8 cellular contexts compared by ENCODE assay signal in genomic region chr19:58475714-58476497, GRCh38. TPM values are rescaled to one million over a fixed set of nuclear protein-coding genes. Genes with fewer than 3 reads are reported as not detected.
A peak's percentile ranks its signal among the peaks of the same experiment; 100 is the strongest.
DNase-seq lines count a peak whose midpoint lies in the region; ATAC-seq and TF ChIP-seq lines count a peak whose summit lies in the region.

ZNF446 (plus strand) TSS chr19:58476352; CDS start chr19:58477219, 867 bp downstream.

- H3K36me3 Mint-ChIP-seq in CD14-positive monocyte: peaks cover 24 to 27% of the 10 kb centered on the region in 2 donors
- H3K36me3 Mint-ChIP-seq in dendritic cell treated with granulocyte-macrophage colony-stimulating factor and Interleukin-4, amounts not matched to agents 40 ng/mL and 50 ng/mL, for 4 days (ENCODE audit: low read depth): peaks cover 72% of the 10 kb centered on the region

- H3K27me3 Mint-ChIP-seq in CD14-positive monocyte (ENCODE audit: low read depth in 3 of 3): peaks cover 2 to 6% (median 2%) of the 10 kb centered on the region in 3 donors
- H3K27me3 Mint-ChIP-seq in dendritic cell treated with granulocyte-macrophage colony-stimulating factor and Interleukin-4, amounts not matched to agents 40 ng/mL and 50 ng/mL, for 4 days: no peaks in the 10 kb centered on the region

- ATAC-seq in GM19395 (IDR thresholded peaks at IDR 0.05; ENCODE audit: unreplicated experiment) (peak; percentile 89), HG03558 (IDR thresholded peaks at IDR 0.05; ENCODE audit: extremely low read depth, unreplicated experiment) (peak; percentile 56), left lobe of liver (peak; percentile 83)

- DNase-seq in CD14-positive monocyte (ENCODE audit: low spot score) (peak; percentile 94), NCI-H748 (lab: John Stamatoyannopoulos, UW; ENCODE audit: unreplicated experiment) (peak; percentile 99), left lobe of liver (ENCODE audit: low spot score) (peak; percentile 97)
- DNase-seq in activated CD4-positive, alpha-beta T cell treated with anti-CD3 and anti-CD28 coated beads, Interleukin-2, amount 50 U/mL, for 24 hours (ENCODE audit: low read depth in 1 of 2, low spot score in 1 of 2): peak; percentile 87 to 94
- DNase-seq in stimulated activated CD4-positive, alpha-beta T cell treated with anti-CD3 and anti-CD28 coated beads, Interleukin-2, amount 100 ng/mL, for 24 hours: peak; percentile 94

- H3K4me3 Mint-ChIP-seq in CD14-positive monocyte: peak within 1 kb of the TSS; percentile 86 to 95
- H3K4me3 Mint-ChIP-seq in dendritic cell treated with granulocyte-macrophage colony-stimulating factor and Interleukin-4, amounts not matched to agents 40 ng/mL and 50 ng/mL, for 4 days: peak within 1 kb of the TSS; percentile 92

- intact Hi-C loops in CD14-positive monocyte (cut with micrococcal nuclease): no loop called here
- intact Hi-C loops in dendritic cell treated with granulocyte-macrophage colony-stimulating factor and Interleukin-4, amounts not matched to agents 40 ng/mL and 50 ng/mL, for 4 days (cut with micrococcal nuclease): loop anchor here (1.0 to 5.0 kb wide), 2 partner anchors 9 to 149 kb away; partner anchors contain the start of genes ZNF324 and ZSCAN22

- no peaks in the 10 kb centered on the region for H3K9me3 Mint-ChIP-seq in CD14-positive monocyte
- H3K9me3 Mint-ChIP-seq in dendritic cell treated with granulocyte-macrophage colony-stimulating factor and Interleukin-4, amounts not matched to agents 40 ng/mL and 50 ng/mL, for 4 days: no peaks in the 10 kb centered on the region

- TF ChIP-seq CTCF in CD14-positive monocyte (IDR thresholded peaks at IDR 0.05): no peak

- peaks cover 17% of the 10 kb centered on the region for H3K4me1 Mint-ChIP-seq in CD14-positive monocyte
- H3K4me1 Mint-ChIP-seq in dendritic cell treated with granulocyte-macrophage colony-stimulating factor and Interleukin-4, amounts not matched to agents 40 ng/mL and 50 ng/mL, for 4 days (ENCODE audit: low read depth): peaks cover 26% of the 10 kb centered on the region

- H3K27ac Mint-ChIP-seq in CD14-positive monocyte: peak within 1 kb of the TSS; percentile 94 to 99 (median 98)
- H3K27ac Mint-ChIP-seq in dendritic cell treated with granulocyte-macrophage colony-stimulating factor and Interleukin-4, amounts not matched to agents 40 ng/mL and 50 ng/mL, for 4 days: peak within 1 kb of the TSS; percentile 97

RNA-seq across cellular contexts. Expression of gene ZNF446, which starts in this region (rescaled TPM):
- 1 to 10 TPM; 2.0 to 2.2 TPM for polyA plus RNA-seq in CD14-positive monocyte
- total RNA-seq in left lobe of liver: 2.4 TPM

Comparison
In these comparisons a context has a peak if more than half of its experiments do, and no peak if none do; other contexts are left out.
1. Peak in every context shown above with its lines: DNase-seq and ATAC-seq.